ENCODE assay signal across 1 cellular context in genomic region chr2:24785704-24786321, GRCh38.
TF ChIP-seq lines count a peak whose summit lies in the region.

No MANE protein-coding gene starts in this region.

TF ChIP-seq in HepG2, 621 proteins besides CTCF, POLR2A, EP300 and RAD21:
- TF ChIP-seq ZFP1 (CRISPR knock-in tag; IDR thresholded peaks at IDR 0.05): no peak
- TF ChIP-seq TCF7L2 (IDR thresholded peaks at IDR 0.05; ENCODE audit: low read depth, low read length): no peak
- TF ChIP-seq CHD4 (IDR thresholded peaks at IDR 0.05; ENCODE audit: borderline replicate concordance, low read length): no peak
- no peak for TF ChIP-seq CEBPZ (IDR thresholded peaks at IDR 0.05; ENCODE audit: low read length)
